1 cellular context compared by ENCODE assay signal in the genomic region with DNA sequence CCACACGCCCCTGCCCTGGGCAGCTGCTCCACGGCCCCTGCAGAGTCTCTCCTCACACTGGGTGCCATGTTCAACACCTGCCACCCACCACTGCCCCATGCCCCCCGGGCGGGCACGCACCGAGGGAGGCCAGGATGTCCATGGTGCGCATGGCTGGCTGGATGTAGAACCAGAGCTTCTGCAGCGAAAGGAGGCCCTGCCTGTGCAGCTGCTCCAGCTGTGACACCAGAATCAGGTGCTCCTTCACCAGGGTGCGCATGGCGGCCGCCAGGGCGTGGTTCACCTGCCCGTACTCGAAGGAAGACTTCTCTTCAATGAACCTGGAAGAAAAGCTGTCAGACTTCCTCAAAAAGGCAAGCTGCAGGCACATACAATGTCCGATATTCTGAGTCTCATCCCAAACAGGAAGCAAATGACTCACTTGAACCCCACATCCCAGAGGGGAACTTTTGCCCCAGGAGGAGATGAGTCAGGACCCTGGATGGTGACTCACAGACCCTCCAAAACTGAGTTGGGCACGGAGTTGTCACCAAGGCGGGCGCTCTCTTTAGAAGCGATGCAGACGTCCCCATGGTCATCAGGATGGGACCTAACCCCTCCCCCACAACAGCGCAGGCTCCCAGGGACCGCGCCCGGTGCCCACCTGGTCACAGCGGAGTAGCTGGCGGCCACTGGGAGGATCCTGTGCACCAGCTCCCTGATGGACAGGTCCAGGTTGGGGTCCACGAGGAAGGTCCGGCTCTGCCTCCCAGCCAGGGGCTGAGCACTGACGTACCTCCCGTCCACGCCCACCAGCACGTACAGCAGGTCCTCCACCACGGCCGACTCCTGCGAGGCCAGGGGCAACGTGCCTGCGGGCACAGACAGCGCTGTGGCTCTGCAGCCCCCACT.
TF ChIP-seq lines count a peak whose summit lies in the region.

No MANE protein-coding gene starts in this region.

TF ChIP-seq in K562, 482 proteins besides CTCF, POLR2A, EP300 and RAD21:
- TF ChIP-seq, protein P1, sequence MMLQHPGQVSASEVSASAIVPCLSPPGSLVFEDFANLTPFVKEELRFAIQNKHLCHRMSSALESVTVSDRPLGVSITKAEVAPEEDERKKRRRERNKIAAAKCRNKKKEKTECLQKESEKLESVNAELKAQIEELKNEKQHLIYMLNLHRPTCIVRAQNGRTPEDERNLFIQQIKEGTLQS (IDR thresholded peaks at IDR 0.05) = peak; percentile 47; the same call in 1 of the 2 replicates
- TF ChIP-seq, protein P1 (CRISPR knock-in tag; conservative IDR thresholded peaks at IDR 0.05) = no peak
- TF ChIP-seq POLR2G (IDR thresholded peaks at IDR 0.05; ENCODE audit: low read depth, low read length) (peak; percentile 48), RBFOX2 (IDR thresholded peaks at IDR 0.05; ENCODE audit: low read depth, low read length) (peak; percentile 34; the same call in 1 of the 2 replicates), FOSL1 (tag; conservative IDR thresholded peaks at IDR 0.05) (peak; percentile 38; the same call in 1 of the 2 replicates)
- TF ChIP-seq, protein P2, sequence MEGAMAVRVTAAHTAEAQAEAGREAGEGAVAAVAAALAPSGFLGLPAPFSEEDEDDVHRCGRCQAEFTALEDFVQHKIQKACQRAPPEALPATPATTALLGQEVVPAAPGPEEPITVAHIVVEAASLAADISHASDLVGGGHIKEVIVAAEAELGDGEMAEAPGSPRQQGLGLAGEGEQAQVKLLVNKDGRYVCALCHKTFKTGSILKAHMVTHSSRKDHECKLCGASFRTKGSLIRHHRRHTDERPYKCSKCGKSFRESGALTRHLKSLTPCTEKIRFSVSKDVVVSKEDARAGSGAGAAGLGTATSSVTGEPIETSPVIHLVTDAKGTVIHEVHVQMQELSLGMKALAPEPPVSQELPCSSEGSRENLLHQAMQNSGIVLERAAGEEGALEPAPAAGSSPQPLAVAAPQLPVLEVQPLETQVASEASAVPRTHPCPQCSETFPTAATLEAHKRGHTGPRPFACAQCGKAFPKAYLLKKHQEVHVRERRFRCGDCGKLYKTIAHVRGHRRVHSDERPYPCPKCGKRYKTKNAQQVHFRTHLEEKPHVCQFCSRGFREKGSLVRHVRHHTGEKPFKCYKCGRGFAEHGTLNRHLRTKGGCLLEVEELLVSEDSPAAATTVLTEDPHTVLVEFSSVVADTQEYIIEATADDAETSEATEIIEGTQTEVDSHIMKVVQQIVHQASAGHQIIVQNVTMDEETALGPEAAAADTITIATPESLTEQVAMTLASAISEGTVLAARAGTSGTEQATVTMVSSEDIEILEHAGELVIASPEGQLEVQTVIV (CRISPR knock-in tag; IDR thresholded peaks at IDR 0.05; ENCODE audit: borderline replicate concordance) = no peak
